In the genomic region with DNA sequence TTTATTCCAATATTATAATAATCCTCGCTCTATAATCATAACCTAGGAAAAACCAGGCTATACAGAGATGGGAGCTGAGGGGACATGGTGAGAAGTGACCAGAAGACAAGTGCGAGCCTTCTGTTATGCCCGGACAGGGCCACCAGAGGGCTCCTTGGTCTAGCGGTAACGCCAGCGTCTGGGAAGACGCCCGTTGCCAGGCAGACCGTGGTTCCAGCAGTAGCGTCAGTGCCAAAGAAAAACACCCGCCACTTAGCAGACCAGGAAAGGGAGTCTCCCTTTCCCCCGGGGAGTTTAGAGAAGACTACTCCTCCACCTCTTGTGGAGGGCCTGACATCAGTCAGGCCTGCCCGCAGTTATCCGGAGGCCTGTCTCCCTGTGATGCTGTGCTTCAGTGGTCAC, we compare ENCODE assay signal across 8 cellular contexts. TPM values are rescaled to one million over a fixed set of nuclear protein-coding genes. Genes with fewer than 3 reads are reported as not detected.
A peak's percentile ranks its signal among the peaks of the same experiment; 100 is the strongest.
DNase-seq lines count a peak whose midpoint lies in the region; ATAC-seq and TF ChIP-seq lines count a peak whose summit lies in the region.
"Not testable (repeated sequence)": the region's sequence is repeated elsewhere in the genome, so short reads cannot be mapped to it uniquely, and the experiment has no call there.

No MANE protein-coding gene starts in this region.

- H3K4me3 Mint-ChIP-seq in nephron, type B pancreatic cell: not testable (repeated sequence)

- DNase-seq in DMS 273 (lab: John Stamatoyannopoulos, UW; ENCODE audit: unreplicated experiment) = peak; percentile 80
- peak; percentile 18 to 46 for DNase-seq in NCI-H524 (lab: John Stamatoyannopoulos, UW)
- DNase-seq in WERI-Rb-1 = peak; percentile 74
- peak in 36 of 61 donors; percentile 6 to 73 (median 33) for DNase-seq in caudate nucleus (lab: John Stamatoyannopoulos, UW)
- DNase-seq in heart left ventricle = peak in 4 of 5 donors; percentile 65 to 75 (median 68)
- DNase-seq in type B pancreatic cell (ENCODE audit: extremely low spot score, unreplicated experiment) = not testable (repeated sequence)

- WGBS in heart left ventricle, 4 donors = 7 to 21% (median 13%) methylated on average over 14 of the region's 14 CpGs

- not testable (repeated sequence) for H3K36me3 ChIP-seq in WERI-Rb-1, heart left ventricle

- H3K9me3 ChIP-seq in WERI-Rb-1 (ENCODE audit: severe bottlenecking); heart left ventricle: not testable (repeated sequence)

- intact Hi-C loops in heart left ventricle (cut with DNase I) = loop anchor here in 8 of 10 donors (1.0 to 5.0 kb wide), 5 partner anchors 39 to 74 kb away; no protein-coding TSS in a partner anchor

- not testable (repeated sequence) for H3K27me3 ChIP-seq in WERI-Rb-1 (ENCODE audit: insufficient read depth, low read depth, severe bottlenecking); heart left ventricle

- peak; percentile 61 for TF ChIP-seq RAD21 in Ishikawa (IDR thresholded peaks at IDR 0.05; ENCODE audit: low read depth)

- H3K9me3 Mint-ChIP-seq in nephron, type B pancreatic cell: not testable (repeated sequence)

- H3K4me1 ChIP-seq in heart left ventricle = peaks cover 6 to 36% (median 30%) of the 10 kb centered on the region in 12 donors

- H3K4me1 Mint-ChIP-seq in nephron (peaks cover 24% of the 10 kb centered on the region), type B pancreatic cell (ENCODE audit: unreplicated experiment) (peaks cover 21% of the 10 kb centered on the region)

- not testable (repeated sequence) for H3K36me3 Mint-ChIP-seq in nephron (ENCODE audit: low read depth); type B pancreatic cell

- H3K27ac Mint-ChIP-seq in nephron = peak overlapping the region in 1 of 3 experiments; percentile 36
- H3K27ac Mint-ChIP-seq in type B pancreatic cell = not testable (repeated sequence)

- not testable (repeated sequence) for H3K27ac ChIP-seq in WERI-Rb-1; caudate nucleus (ENCODE audit: low read depth, low read length); heart left ventricle

- TF ChIP-seq POLR2A in heart left ventricle (IDR thresholded peaks at IDR 0.05) = not testable (repeated sequence)

- not testable (repeated sequence) for ATAC-seq in heart left ventricle

- not testable (repeated sequence) for H3K27me3 Mint-ChIP-seq in nephron (ENCODE audit: low read depth); type B pancreatic cell

- 0 out of 2 replicates have a peak, but pooled peaks have one; percentile 32 for TF ChIP-seq CTCF in WERI-Rb-1 (IDR thresholded peaks at IDR 0.05; ENCODE audit: low read depth, low read length)
- TF ChIP-seq CTCF in heart left ventricle (IDR thresholded peaks at IDR 0.05) = peak; percentile 68 to 88 (median 80)
- TF ChIP-seq CTCF in nephron (IDR thresholded peaks at IDR 0.05; ENCODE audit: unreplicated experiment in 3 of 3) = peak; percentile 62 to 75 (median 68)
- peak; percentile 80 for TF ChIP-seq CTCF in type B pancreatic cell (conservative IDR thresholded peaks at IDR 0.05)

- TF ChIP-seq EP300 in Ishikawa (IDR thresholded peaks at IDR 0.05; ENCODE audit: borderline replicate concordance) = not testable (repeated sequence)

- not testable (repeated sequence) for H3K4me3 ChIP-seq in WERI-Rb-1 (ENCODE audit: low read depth, low read length); heart left ventricle

RNA-seq across cellular contexts. Expression of gene ACOT7, which starts 30.5 kb away (rescaled TPM):
- total RNA-seq in heart left ventricle (10 to 100 TPM in 7 of 9 donors, 1 to 10 TPM in 2; 5.7 to 34.0 (median 12.6) TPM), type B pancreatic cell (ENCODE audit: low replicate concordance) (31.8 and 40.0 TPM in 2 replicates)
- polyA plus RNA-seq in heart left ventricle = 10 to 100 TPM in 1 of 2 donors, 1 to 10 TPM in 1; 6.2 to 38.9 TPM

RNA-seq across cellular contexts. Expression of gene HES2, which starts 56.6 kb away (rescaled TPM):
- under 1 TPM in 1 of 9 donors, not detected in 8; 0.14 TPM for total RNA-seq in heart left ventricle
- under 1 TPM; 0.04 to 0.12 TPM for polyA plus RNA-seq in heart left ventricle
- total RNA-seq in type B pancreatic cell (ENCODE audit: low replicate concordance) = 5.9 and 22.1 TPM in 2 replicates
